In genomic region chr9:121599186-121599871, GRCh38 we compare ENCODE assay signal across 1 cellular context.
TF ChIP-seq lines count a peak whose summit lies in the region.

No MANE protein-coding gene starts in this region.

TF ChIP-seq in GM23338, 12 proteins besides CTCF, POLR2A, EP300 and RAD21 (continued from another document):
- TF ChIP-seq REST (IDR thresholded peaks at IDR 0.05; ENCODE audit: unreplicated experiment), result no peak
